8 cellular contexts compared by ENCODE assay signal in the genomic region with DNA sequence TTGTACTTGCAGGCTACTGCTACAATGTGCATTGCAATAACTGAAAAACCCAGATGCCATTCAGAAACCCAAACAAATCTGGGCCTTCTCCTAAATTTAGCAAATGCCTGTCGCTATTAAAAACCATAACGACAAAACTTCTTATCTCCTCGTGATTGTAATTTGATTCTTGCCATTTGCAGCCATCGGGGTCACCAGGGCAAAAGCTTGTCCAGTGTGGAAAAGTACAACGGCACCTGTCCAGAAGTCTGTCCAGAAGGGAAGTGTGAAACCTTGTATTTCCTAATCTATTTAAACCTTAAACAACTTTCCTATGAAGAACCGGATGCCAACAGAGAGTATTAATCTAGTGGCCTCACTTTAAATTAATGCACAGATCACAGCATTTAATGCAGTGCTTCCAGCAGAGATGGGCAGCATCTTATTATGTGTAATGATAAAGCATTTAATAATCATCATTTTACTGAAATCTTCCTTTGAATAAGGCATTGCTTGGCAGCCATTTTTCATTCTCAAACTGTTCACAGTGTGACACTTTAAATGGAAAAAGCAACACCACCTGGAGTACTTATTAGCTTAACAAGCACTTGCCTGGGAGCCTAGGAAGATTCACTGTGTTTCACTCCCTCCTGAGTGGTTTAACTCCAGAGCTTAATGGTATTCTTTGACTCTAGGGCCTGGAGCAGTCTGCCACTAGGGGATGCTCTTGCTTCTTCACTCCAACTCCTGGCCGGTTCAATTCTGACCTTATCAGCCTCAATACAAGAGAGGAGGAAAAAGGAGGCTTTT. TPM values are rescaled to one million over a fixed set of nuclear protein-coding genes. Genes with fewer than 3 reads are reported as not detected.
DNase-seq lines count a peak whose midpoint lies in the region; ATAC-seq, FAIRE-seq and TF ChIP-seq lines count a peak whose summit lies in the region.

No MANE protein-coding gene starts in this region.

- H3K27ac ChIP-seq in KMS-11 (no peak overlapping the region), HepG2 (ENCODE audit: extremely low read length, insufficient read depth, low read length) (peak overlapping the region; percentile 25), suprapubic skin (no peak overlapping the region)

- H3K4me1 ChIP-seq in KMS-11 (ENCODE audit: low read depth, poor library complexity, severe bottlenecking) (no peaks in the 10 kb centered on the region), HepG2 (ENCODE audit: insufficient read depth, low read length) (peaks cover 50% of the 10 kb centered on the region), suprapubic skin (no peaks in the 10 kb centered on the region)

- H2AFZ ChIP-seq in KMS-11 (ENCODE audit: low read depth) (no peak overlapping the region), HepG2 (ENCODE audit: low read length) (peak overlapping the region; percentile 85)

- CTCF ChIA-PET in HepG2 (lab: Yijun Ruan, JAX; ENCODE audit: low intra/inter-chr PET ratio, low total read pairs): interaction anchor here (0.8 to 1.8 kb wide), 3 partner anchors 214 to 940 kb away, joined by 3 to 7 read pairs (median 4); no protein-coding TSS in a partner anchor

- H4K20me1 ChIP-seq in KMS-11 (ENCODE audit: insufficient read depth) (no peaks in the 10 kb centered on the region), HepG2 (ENCODE audit: insufficient read depth, low read length) (no peaks in the 10 kb centered on the region)

- peak; percentile 98 for ATAC-seq in HepG2

- no peaks in the 10 kb centered on the region for H3K36me3 ChIP-seq in KMS-11 (ENCODE audit: insufficient read depth)
- no peaks in the 10 kb centered on the region for H3K36me3 ChIP-seq in HepG2 (replicated peaks in 1 of 2; ENCODE audit: control insufficient read depth in 1 of 2, insufficient read depth in 2 of 2, low read length in 2 of 2)
- no peaks in the 10 kb centered on the region for H3K36me3 ChIP-seq in suprapubic skin

- peaks cover 22% of the 10 kb centered on the region for H3K27me3 Mint-ChIP-seq in chondrocyte (ENCODE audit: low read depth)

- BruUV-seq in HepG2 (replicated peaks; lab: Mats Ljungman, UMichigan): no TSS peak

- peak in 2 of 3 donors; percentile 15 to 38 for DNase-seq in stimulated activated CD4-positive, alpha-beta T cell treated with anti-CD3 and anti-CD28 coated beads, Interleukin-12 subunit alpha, Interleukin-12 subunit beta, amount 100 ng/mL, for 48 hours (ENCODE audit: low read depth in 2 of 3, low spot score in 1 of 3)
- no peak for DNase-seq in stimulated activated CD4-positive, alpha-beta T cell treated with anti-CD3 and anti-CD28 coated beads, Interleukin-4, amount 100 ng/mL, for 4 hours
- peak; percentile 81 for DNase-seq in H4 (ENCODE audit: low spot score)
- peak; percentile 71 for DNase-seq in RCC 7860 (ENCODE audit: low spot score)
- no peak for DNase-seq in chondrocyte (ENCODE audit: low spot score)
- DNase-seq in HepG2 (ENCODE audit: low spot score): peak; percentile 71
- DNase-seq in suprapubic skin (ENCODE audit: low spot score in 2 of 2): peak in 1 of 2 donors; percentile 66

- TF ChIP-seq RAD21 in HepG2 (CRISPR knock-in tag; IDR thresholded peaks at IDR 0.05): peak; percentile 84

- in situ Hi-C loops in HepG2 (cut with HindIII; ENCODE audit: extremely low pct_ligation_motif_present, low pct_unique_long_range_greater_than_20kb): loop anchor here (5.0 kb wide), 1 partner anchor 738 kb away; no protein-coding TSS in a partner anchor

- TF ChIP-seq CTCF in KMS-11 (conservative IDR thresholded peaks at IDR 0.05; ENCODE audit: low read depth, low read length) (peak; percentile 91), chondrocyte (IDR thresholded peaks at IDR 0.05) (peak; percentile 81), HepG2 (CRISPR knock-in tag; IDR thresholded peaks at IDR 0.05) (peak; percentile 92), suprapubic skin (IDR thresholded peaks at IDR 0.05) (peak; percentile 54 to 77)

- FAIRE-seq in RCC 7860 (lab: Jason Lieb, UNC): peak; percentile 48
- FAIRE-seq in HepG2 (lab: Jason Lieb, UNC): peak; percentile 66

- WGBS in HepG2 (ENCODE audit: low lambda C conversion rate): 1% methylated on average over 7 of the region's 7 CpGs
- WGBS in suprapubic skin: 60% methylated on average over 7 of the region's 7 CpGs

- POLR2A ChIA-PET in HepG2 (lab: Yijun Ruan, JAX): interaction anchor here (1.5 kb wide), 1 partner anchor 9 kb away, joined by 7 read pairs; no protein-coding TSS in a partner anchor

- H3K4me3 ChIP-seq in KMS-11 (IDR thresholded peaks at IDR 0.05; ENCODE audit: insufficient read depth, low read depth, low read length) (no peak overlapping the region), HepG2 (replicated peaks in 1 of 3; ENCODE audit: insufficient read depth in 1 of 3, low read depth in 2 of 3, low read length in 3 of 3) (peak overlapping the region in 2 of 3 experiments; percentile 23 to 35; a peak in 3 of 6 replicates), suprapubic skin (no peak overlapping the region)

- no peaks in the 10 kb centered on the region for H3K79me2 ChIP-seq in KMS-11 (ENCODE audit: insufficient read depth, low read depth)
- no peaks in the 10 kb centered on the region for H3K79me2 ChIP-seq in HepG2 (ENCODE audit: insufficient read depth, low read length)

- H3K36me3 Mint-ChIP-seq in chondrocyte (ENCODE audit: low read depth): no peaks in the 10 kb centered on the region

- no peaks in the 10 kb centered on the region for H3K27me3 ChIP-seq in KMS-11 (ENCODE audit: insufficient read depth, low read depth)
- no peaks in the 10 kb centered on the region for H3K27me3 ChIP-seq in HepG2 (ENCODE audit: control insufficient read depth in 1 of 2, insufficient read depth in 2 of 2, low read length in 2 of 2)
- H3K27me3 ChIP-seq in suprapubic skin: no peaks in the 10 kb centered on the region

- H3K9me3 ChIP-seq in HepG2 (ENCODE audit: low read length) (no peaks in the 10 kb centered on the region), suprapubic skin (no peaks in the 10 kb centered on the region)

- H3K9ac ChIP-seq in KMS-11: no peak overlapping the region
- peak overlapping the region; percentile 52; the same call in 1 of the 2 replicates for H3K9ac ChIP-seq in HepG2 (ENCODE audit: insufficient read depth, low read depth, low read length)

- no peak overlapping the region for H3K27ac Mint-ChIP-seq in chondrocyte (ENCODE audit: unreplicated experiment)

- H3K9me3 Mint-ChIP-seq in chondrocyte (ENCODE audit: low read depth): no peaks in the 10 kb centered on the region

- H3K4me1 Mint-ChIP-seq in chondrocyte (ENCODE audit: low read depth): no peaks in the 10 kb centered on the region

- intact Hi-C loops in HepG2 (cut with micrococcal nuclease; ENCODE audit: unreplicated experiment): loop anchor here (1.0 to 5.0 kb wide), 11 partner anchors 86 to 938 kb away; a partner anchor contains a TSS

- H3K4me2 ChIP-seq in KMS-11: no peak overlapping the region
- peak overlapping the region; percentile 65 for H3K4me2 ChIP-seq in HepG2 (ENCODE audit: low read depth, low read length)

- TF ChIP-seq POLR2A in HepG2 (IDR thresholded peaks at IDR 0.05; ENCODE audit: insufficient read depth in 1 of 2, low read depth in 2 of 2, low read length in 2 of 2) (no peak), suprapubic skin (IDR thresholded peaks at IDR 0.05) (no peak)

- no peak overlapping the region for H3K4me3 Mint-ChIP-seq in chondrocyte (ENCODE audit: unreplicated experiment)

- TF ChIP-seq EP300 in HepG2 (IDR thresholded peaks at IDR 0.05; ENCODE audit: low read depth in 2 of 2, low read length in 2 of 2) (peak in 1 of 2 experiments; percentile 46; a peak in 1 of 4 replicates), HepG2 (CRISPR knock-in tag; IDR thresholded peaks at IDR 0.05; ENCODE audit: borderline replicate concordance) (no peak), suprapubic skin (IDR thresholded peaks at IDR 0.05) (no peak)

TF ChIP-seq in HepG2, 621 proteins besides CTCF, POLR2A, EP300 and RAD21 (continues in another document):
- TF ChIP-seq ZBTB3 (CRISPR knock-in tag; IDR thresholded peaks at IDR 0.05; ENCODE audit: borderline replicate concordance, low read depth): no peak
- TF ChIP-seq, protein P1, sequence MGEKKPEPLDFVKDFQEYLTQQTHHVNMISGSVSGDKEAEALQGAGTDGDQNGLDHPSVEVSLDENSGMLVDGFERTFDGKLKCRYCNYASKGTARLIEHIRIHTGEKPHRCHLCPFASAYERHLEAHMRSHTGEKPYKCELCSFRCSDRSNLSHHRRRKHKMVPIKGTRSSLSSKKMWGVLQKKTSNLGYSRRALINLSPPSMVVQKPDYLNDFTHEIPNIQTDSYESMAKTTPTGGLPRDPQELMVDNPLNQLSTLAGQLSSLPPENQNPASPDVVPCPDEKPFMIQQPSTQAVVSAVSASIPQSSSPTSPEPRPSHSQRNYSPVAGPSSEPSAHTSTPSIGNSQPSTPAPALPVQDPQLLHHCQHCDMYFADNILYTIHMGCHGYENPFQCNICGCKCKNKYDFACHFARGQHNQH (CRISPR knock-in tag; IDR thresholded peaks at IDR 0.05): 0 out of 2 replicates have a peak, but pooled peaks have one; percentile 2
- TF ChIP-seq SOX6 (IDR thresholded peaks at IDR 0.05): no peak
- TF ChIP-seq SOX6 (CRISPR knock-in tag; IDR thresholded peaks at IDR 0.05): peak; percentile 32; the same call in 1 of the 2 replicates

RNA-seq across cellular contexts. Expression of a gene that starts 4.9 kb away (rescaled TPM):
- 1.3 and 4.0 TPM in 2 replicates for total RNA-seq in H4 (2014; rRNA removed; shearing (Covaris generic))
- total RNA-seq in chondrocyte (not detected in 3 replicates), HepG2 (2016; rRNA removed; fragmentation: Illumina TruSeq; extraction: Trizol) (3.5 and 3.6 TPM in 2 replicates), suprapubic skin (10 to 100 TPM in 3 of 4 donors, 1 to 10 TPM in 1; 9.2 to 45.6 (median 15.7) TPM)
- 0.09 and 0.40 TPM in 2 replicates for total RNA-seq in HepG2 (2016; cell fraction: cytosol; rRNA removed; fragmentation: Illumina TruSeq; extraction: Trizol; ENCODE audit: low read depth)
- total RNA-seq in HepG2 (2016; cell fraction: insoluble cytoplasmic fraction; rRNA removed; fragmentation: Illumina TruSeq; extraction: Trizol): 3.6 and 5.1 TPM in 2 replicates
- total RNA-seq in HepG2 (2016; cell fraction: membrane; rRNA removed; fragmentation: Illumina TruSeq; extraction: Trizol): 0.48 and 0.68 TPM in 2 replicates
- total RNA-seq in HepG2 (2016; cell fraction: nucleus; rRNA removed; fragmentation: Illumina TruSeq; extraction: Trizol): 3.9 and 5.2 TPM in 2 replicates
- polyA plus RNA-seq in HepG2 (2011; rRNA removed): 1.4 and 1.7 TPM in 2 replicates
- polyA plus RNA-seq in HepG2 (2011; cell fraction: cytosol; rRNA removed): 1.0 and 2.9 TPM in 2 replicates
- polyA plus RNA-seq in HepG2 (2011; cell fraction: nucleus; rRNA removed): 1.0 and 1.1 TPM in 2 replicates
- 1.8 and 2.9 TPM in 2 replicates for polyA plus RNA-seq in HepG2 (2012)
- polyA plus RNA-seq in HepG2 (2016; cell fraction: cytosol; fragmentation: Illumina TruSeq; extraction: Trizol; ENCODE audit: low read depth): 0.45 and 0.92 TPM in 2 replicates
- polyA plus RNA-seq in HepG2 (2016; cell fraction: insoluble cytoplasmic fraction; fragmentation: Illumina TruSeq; extraction: Trizol; ENCODE audit: low read depth): 0.58 and 2.0 TPM in 2 replicates
- 0.09 and 0.52 TPM in 2 replicates for polyA plus RNA-seq in HepG2 (2016; cell fraction: membrane; fragmentation: Illumina TruSeq; extraction: Trizol; ENCODE audit: low read depth)
- 1.7 and 9.3 TPM in 2 replicates for polyA plus RNA-seq in HepG2 (2016; cell fraction: nucleus; fragmentation: Illumina TruSeq; extraction: Trizol; ENCODE audit: insufficient read depth, low read depth)
- polyA minus RNA-seq in HepG2 (2011; rRNA and poly(A)+ RNA removed; ENCODE audit: low replicate concordance): 0.18 TPM in 1 of 2 replicates, not detected in the other
- polyA minus RNA-seq in HepG2 (2011; cell fraction: cytosol; rRNA and poly(A)+ RNA removed): 0.35 and 0.59 TPM in 2 replicates
- 0.64 and 1.6 TPM in 2 replicates for polyA minus RNA-seq in HepG2 (2011; cell fraction: nucleus; rRNA and poly(A)+ RNA removed)

Comparison
In these comparisons a context has a peak if more than half of its experiments do, and no peak if none do; other contexts are left out.
1. DNase-seq: peak in stimulated activated CD4-positive, alpha-beta T cell treated with anti-CD3 and anti-CD28 coated beads, Interleukin-12 subunit alpha, Interleukin-12 subunit beta, amount 100 ng/mL, for 48 hours (2 of 3), H4 (single experiment), RCC 7860 (single experiment) and HepG2 (single experiment); none in stimulated activated CD4-positive, alpha-beta T cell treated with anti-CD3 and anti-CD28 coated beads, Interleukin-4, amount 100 ng/mL, for 4 hours (0 of 2) and chondrocyte (single experiment).
2. H3K4me3 ChIP-seq: peak in HepG2 (2 of 3); none in KMS-11 (single experiment) and suprapubic skin (single experiment).
3. Peak in every context shown above with its lines, with median percentiles within 50 percentile points of each other: CTCF ChIP-seq.